Comparison of ENCODE assay signal across 1 cellular context in the genomic region with DNA sequence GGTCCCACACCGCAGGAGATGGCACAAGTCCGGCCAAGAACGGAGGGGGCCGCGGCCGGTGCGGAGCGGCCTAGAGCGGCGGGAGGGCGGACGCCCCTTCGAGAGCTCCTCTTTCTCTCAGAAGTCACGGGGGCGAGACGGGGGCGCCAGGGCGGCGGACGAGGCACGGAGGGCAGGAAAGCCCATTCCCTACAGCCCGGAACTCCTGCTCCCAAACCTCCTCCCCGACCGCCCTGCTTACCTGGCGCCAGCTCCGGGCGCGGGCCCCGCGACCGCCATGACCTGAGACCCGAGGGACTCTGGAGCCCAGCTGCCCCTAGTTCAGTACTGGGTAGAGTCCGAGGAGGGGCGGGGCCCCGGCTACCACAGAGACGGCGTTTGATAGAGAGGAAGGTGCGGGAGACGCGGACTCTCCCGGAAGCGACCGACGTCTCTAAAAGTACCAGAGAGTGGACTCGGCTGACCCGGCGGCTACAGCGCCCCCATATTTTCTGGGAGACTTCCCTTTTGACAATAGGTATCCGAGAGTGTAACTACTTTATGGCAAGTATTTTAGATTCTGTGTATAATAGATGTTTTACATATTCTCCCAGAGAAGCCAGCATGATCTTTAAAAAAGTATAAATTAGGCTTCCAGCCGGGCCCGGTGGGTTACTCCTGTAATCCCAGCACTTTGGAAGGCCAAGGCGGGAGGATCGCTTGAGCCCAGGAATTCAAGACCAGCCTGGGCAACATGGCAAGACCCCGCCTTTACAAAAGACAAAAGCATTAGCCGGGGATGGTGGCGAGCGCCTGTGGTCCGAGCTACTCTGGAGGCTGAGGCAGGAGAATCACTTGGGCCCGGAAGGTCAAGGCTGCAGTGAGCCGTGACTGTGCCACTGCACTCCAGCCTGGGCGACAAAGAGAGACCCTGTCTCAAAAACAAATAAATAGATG.
TF ChIP-seq lines count a peak whose summit lies in the region.

Gene ABCD4, minus strand, starts transcription at position 301 of the 936 bp plus-strand sequence. Its CDS starts 22 bp downstream, at position 279.

TF ChIP-seq in GM12878, 131 proteins besides CTCF, POLR2A, EP300 and RAD21 (continued from another document and continues in another):
- TF ChIP-seq REST (IDR thresholded peaks at IDR 0.05; ENCODE audit: low read depth, low read length) (no peak), DPF2 (IDR thresholded peaks at IDR 0.05) (peak; percentile 18; the same call in 1 of the 2 replicates), ZNF687 (IDR thresholded peaks at IDR 0.05) (no peak), FOS (IDR thresholded peaks at IDR 0.05; ENCODE audit: borderline replicate concordance, extremely low read depth, insufficient read length) (no peak), SMARCA5 (IDR thresholded peaks at IDR 0.05) (peak; percentile 84; the same call in 1 of the 2 replicates), RELA (IDR thresholded peaks at IDR 0.05; ENCODE audit: borderline replicate concordance, partially characterized antibody) (no peak), CHD2 (IDR thresholded peaks at IDR 0.05; ENCODE audit: borderline replicate concordance, low read depth, low read length) (no peak), PRDM15 (CRISPR knock-in tag; IDR thresholded peaks at IDR 0.05) (no peak), BRCA1 (IDR thresholded peaks at IDR 0.05; ENCODE audit: low read depth, low read length) (no peak), POU2F2 (IDR thresholded peaks at IDR 0.05; ENCODE audit: borderline replicate concordance, low read depth, low read length) (peak; percentile 74; the same call in 2 of the 3 replicates), NRF1 (conservative IDR thresholded peaks at IDR 0.05; ENCODE audit: low read depth, low read length) (no peak), PML (IDR thresholded peaks at IDR 0.05; ENCODE audit: low read length) (no peak), MTA3 (IDR thresholded peaks at IDR 0.05; ENCODE audit: borderline replicate concordance, low read length) (no peak), TCF12 (IDR thresholded peaks at IDR 0.05; ENCODE audit: low read depth, low read length) (peak; percentile 25; the same call in 1 of the 2 replicates), RCOR1 (conservative IDR thresholded peaks at IDR 0.05; ENCODE audit: low read depth, low read length) (no peak), E2F4 (IDR thresholded peaks at IDR 0.05; ENCODE audit: low read depth, low read length) (no peak), BCL11A (IDR thresholded peaks at IDR 0.05; ENCODE audit: low read depth, low read length) (no peak), SMC3 (IDR thresholded peaks at IDR 0.05; ENCODE audit: borderline replicate concordance, low read length) (no peak), MTA2 (IDR thresholded peaks at IDR 0.05; ENCODE audit: low read depth) (no peak), MYC (IDR thresholded peaks at IDR 0.05; ENCODE audit: insufficient read depth, insufficient read length, insufficient replicate concordance, low read length, severe bottlenecking) (no peak), CEBPB (IDR thresholded peaks at IDR 0.05; ENCODE audit: borderline replicate concordance in 1 of 2, low read depth in 2 of 2, low read length in 2 of 2) (no peak), POLR2AphosphoS5 (IDR thresholded peaks at IDR 0.05; ENCODE audit: low read length) (peak; percentile 88), BMI1 (IDR thresholded peaks at IDR 0.05; ENCODE audit: borderline replicate concordance) (no peak), SIX5 (IDR thresholded peaks at IDR 0.05; ENCODE audit: low read depth, low read length, severe bottlenecking) (peak; percentile 28), CHD4 (IDR thresholded peaks at IDR 0.05) (no peak), NFIC (IDR thresholded peaks at IDR 0.05; ENCODE audit: low read depth, low read length) (no peak), CBX5 (IDR thresholded peaks at IDR 0.05; ENCODE audit: low read depth) (0 out of 2 replicates have a peak, but pooled peaks have one; percentile 45), ZBTB40 (IDR thresholded peaks at IDR 0.05; ENCODE audit: borderline replicate concordance) (peak; percentile 88), KLF5 (IDR thresholded peaks at IDR 0.05; ENCODE audit: partially characterized antibody) (no peak), WRNIP1 (IDR thresholded peaks at IDR 0.05; ENCODE audit: borderline replicate concordance, low read depth, low read length) (no peak)
- TF ChIP-seq, protein P1, sequence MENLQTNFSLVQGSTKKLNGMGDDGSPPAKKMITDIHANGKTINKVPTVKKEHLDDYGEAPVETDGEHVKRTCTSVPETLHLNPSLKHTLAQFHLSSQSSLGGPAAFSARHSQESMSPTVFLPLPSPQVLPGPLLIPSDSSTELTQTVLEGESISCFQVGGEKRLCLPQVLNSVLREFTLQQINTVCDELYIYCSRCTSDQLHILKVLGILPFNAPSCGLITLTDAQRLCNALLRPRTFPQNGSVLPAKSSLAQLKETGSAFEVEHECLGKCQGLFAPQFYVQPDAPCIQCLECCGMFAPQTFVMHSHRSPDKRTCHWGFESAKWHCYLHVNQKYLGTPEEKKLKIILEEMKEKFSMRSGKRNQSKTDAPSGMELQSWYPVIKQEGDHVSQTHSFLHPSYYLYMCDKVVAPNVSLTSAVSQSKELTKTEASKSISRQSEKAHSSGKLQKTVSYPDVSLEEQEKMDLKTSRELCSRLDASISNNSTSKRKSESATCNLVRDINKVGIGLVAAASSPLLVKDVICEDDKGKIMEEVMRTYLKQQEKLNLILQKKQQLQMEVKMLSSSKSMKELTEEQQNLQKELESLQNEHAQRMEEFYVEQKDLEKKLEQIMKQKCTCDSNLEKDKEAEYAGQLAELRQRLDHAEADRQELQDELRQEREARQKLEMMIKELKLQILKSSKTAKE (IDR thresholded peaks at IDR 0.05; ENCODE audit: low read depth, poor library complexity, severe bottlenecking), result no peak
